In genomic region chr1:120288166-120288565, GRCh38 we compare ENCODE assay signal across 8 cellular contexts.
DNase-seq lines count a peak whose midpoint lies in the region; ATAC-seq and TF ChIP-seq lines count a peak whose summit lies in the region.
"Not testable (repeated sequence)": the region's sequence is repeated elsewhere in the genome, so short reads cannot be mapped to it uniquely, and the experiment has no call there.

No MANE protein-coding gene starts in this region.

- POLR2A ChIA-PET in CD8-positive, alpha-beta T cell (lab: Charles Lee); activated CD4-positive, alpha-beta T cell treated with anti-CD3 and anti-CD28 coated beads for 36 hours (lab: Charles Lee); activated naive CD8-positive, alpha-beta T cell treated with anti-CD3 and anti-CD28 coated beads, Interleukin-2, amount 10 ng/mL, durations not matched to agents 7 days and 5 days (lab: Charles Lee): not testable (repeated sequence)

- not testable (repeated sequence) for H3K4me1 Mint-ChIP-seq in CD8-positive, alpha-beta T cell (ENCODE audit: low read depth); activated CD4-positive, alpha-beta T cell treated with anti-CD3 and anti-CD28 coated beads for 36 hours; activated naive CD8-positive, alpha-beta T cell treated with anti-CD3 and anti-CD28 coated beads, Interleukin-2, amount 10 ng/mL, durations not matched to agents 7 days and 5 days; stimulated activated naive CD8-positive, alpha-beta T cell treated with anti-CD3 and anti-CD28 coated beads, Interleukin-15, amount 100 ng/mL, for 72 hours

- H3K27me3 Mint-ChIP-seq in CD8-positive, alpha-beta T cell (ENCODE audit: low read depth); activated CD4-positive, alpha-beta T cell treated with anti-CD3 and anti-CD28 coated beads for 36 hours; activated naive CD8-positive, alpha-beta T cell treated with anti-CD3 and anti-CD28 coated beads, Interleukin-2, amount 10 ng/mL, durations not matched to agents 7 days and 5 days; stimulated activated naive CD8-positive, alpha-beta T cell treated with anti-CD3 and anti-CD28 coated beads, Interleukin-15, amount 100 ng/mL, for 72 hours: not testable (repeated sequence)

- H3K36me3 Mint-ChIP-seq in CD8-positive, alpha-beta T cell; activated CD4-positive, alpha-beta T cell treated with anti-CD3 and anti-CD28 coated beads for 36 hours (ENCODE audit: low read depth); activated naive CD8-positive, alpha-beta T cell treated with anti-CD3 and anti-CD28 coated beads, Interleukin-2, amount 10 ng/mL, durations not matched to agents 7 days and 5 days: not testable (repeated sequence)

- CTCF ChIA-PET in CD8-positive, alpha-beta T cell (lab: Charles Lee); activated CD4-positive, alpha-beta T cell treated with anti-CD3 and anti-CD28 coated beads for 36 hours (lab: Charles Lee): not testable (repeated sequence)

- not testable (repeated sequence) for H3K4me3 ChIP-seq in CD8-positive, alpha-beta T cell (ENCODE audit: low read depth, low read length); lower lobe of right lung

- peak; percentile 88 for ATAC-seq in CD8-positive, alpha-beta T cell
- peak; percentile 82 for ATAC-seq in activated CD4-positive, alpha-beta T cell treated with anti-CD3 and anti-CD28 coated beads for 36 hours
- peak; percentile 69 for ATAC-seq in activated naive CD8-positive, alpha-beta T cell treated with anti-CD3 and anti-CD28 coated beads, Interleukin-2, amount 10 ng/mL, durations not matched to agents 7 days and 5 days (ENCODE audit: low read depth)
- ATAC-seq in esophagus mucosa, result peak; percentile 76
- peak; percentile 80 to 90 for ATAC-seq in left cardiac atrium
- peak; percentile 80 to 86 for ATAC-seq in lower lobe of right lung
- ATAC-seq in omental fat pad (ENCODE audit: low FRiP score), result peak; percentile 52
- ATAC-seq in stimulated activated naive CD8-positive, alpha-beta T cell treated with anti-CD3 and anti-CD28 coated beads, Interleukin-15, amount 100 ng/mL, for 72 hours, result peak; percentile 82

- intact Hi-C loops in CD8-positive, alpha-beta T cell (cut with DNase I, micrococcal nuclease); activated CD4-positive, alpha-beta T cell treated with anti-CD3 and anti-CD28 coated beads for 36 hours (cut with DNase I, micrococcal nuclease); left cardiac atrium (cut with DNase I); lower lobe of right lung (cut with DNase I): not testable (repeated sequence)

- H3K27me3 ChIP-seq in CD8-positive, alpha-beta T cell (ENCODE audit: insufficient read depth, low read length); lower lobe of right lung (ENCODE audit: low read depth): not testable (repeated sequence)

- H3K27ac ChIP-seq in CD8-positive, alpha-beta T cell (ENCODE audit: low read depth, low read length); lower lobe of right lung: not testable (repeated sequence)

- not testable (repeated sequence) for H3K4me1 ChIP-seq in CD8-positive, alpha-beta T cell (ENCODE audit: insufficient read depth, low read length); lower lobe of right lung

- not testable (repeated sequence) for H3K9me3 ChIP-seq in CD8-positive, alpha-beta T cell (ENCODE audit: low read length); lower lobe of right lung

- H3K36me3 ChIP-seq in CD8-positive, alpha-beta T cell (ENCODE audit: insufficient read depth, low read length); lower lobe of right lung: not testable (repeated sequence)

- not testable (repeated sequence) for H3K27ac Mint-ChIP-seq in CD8-positive, alpha-beta T cell; activated CD4-positive, alpha-beta T cell treated with anti-CD3 and anti-CD28 coated beads for 36 hours; activated naive CD8-positive, alpha-beta T cell treated with anti-CD3 and anti-CD28 coated beads, Interleukin-2, amount 10 ng/mL, durations not matched to agents 7 days and 5 days; stimulated activated naive CD8-positive, alpha-beta T cell treated with anti-CD3 and anti-CD28 coated beads, Interleukin-15, amount 100 ng/mL, for 72 hours

- not testable (repeated sequence) for H3K4me3 Mint-ChIP-seq in CD8-positive, alpha-beta T cell; activated CD4-positive, alpha-beta T cell treated with anti-CD3 and anti-CD28 coated beads for 36 hours; activated naive CD8-positive, alpha-beta T cell treated with anti-CD3 and anti-CD28 coated beads, Interleukin-2, amount 10 ng/mL, durations not matched to agents 7 days and 5 days; stimulated activated naive CD8-positive, alpha-beta T cell treated with anti-CD3 and anti-CD28 coated beads, Interleukin-15, amount 100 ng/mL, for 72 hours

- TF ChIP-seq CTCF in CD8-positive, alpha-beta T cell (IDR thresholded peaks at IDR 0.05); lower lobe of right lung (IDR thresholded peaks at IDR 0.05); omental fat pad (IDR thresholded peaks at IDR 0.05): not testable (repeated sequence)

- not testable (repeated sequence) for H3K9me3 Mint-ChIP-seq in CD8-positive, alpha-beta T cell; activated CD4-positive, alpha-beta T cell treated with anti-CD3 and anti-CD28 coated beads for 36 hours (ENCODE audit: low read depth); activated naive CD8-positive, alpha-beta T cell treated with anti-CD3 and anti-CD28 coated beads, Interleukin-2, amount 10 ng/mL, durations not matched to agents 7 days and 5 days; stimulated activated naive CD8-positive, alpha-beta T cell treated with anti-CD3 and anti-CD28 coated beads, Interleukin-15, amount 100 ng/mL, for 72 hours

- DNase-seq in CD8-positive, alpha-beta T cell; activated CD4-positive, alpha-beta T cell treated with anti-CD3 and anti-CD28 coated beads for 36 hours; activated naive CD8-positive, alpha-beta T cell treated with anti-CD3 and anti-CD28 coated beads, Interleukin-2, amount 10 ng/mL, durations not matched to agents 7 days and 5 days; left cardiac atrium; lower lobe of right lung; omental fat pad (ENCODE audit: low spot score); stimulated activated naive CD8-positive, alpha-beta T cell treated with anti-CD3 and anti-CD28 coated beads, Interleukin-15, amount 100 ng/mL, for 72 hours: not testable (repeated sequence)
